1 cellular context compared by ENCODE assay signal in the genomic region with DNA sequence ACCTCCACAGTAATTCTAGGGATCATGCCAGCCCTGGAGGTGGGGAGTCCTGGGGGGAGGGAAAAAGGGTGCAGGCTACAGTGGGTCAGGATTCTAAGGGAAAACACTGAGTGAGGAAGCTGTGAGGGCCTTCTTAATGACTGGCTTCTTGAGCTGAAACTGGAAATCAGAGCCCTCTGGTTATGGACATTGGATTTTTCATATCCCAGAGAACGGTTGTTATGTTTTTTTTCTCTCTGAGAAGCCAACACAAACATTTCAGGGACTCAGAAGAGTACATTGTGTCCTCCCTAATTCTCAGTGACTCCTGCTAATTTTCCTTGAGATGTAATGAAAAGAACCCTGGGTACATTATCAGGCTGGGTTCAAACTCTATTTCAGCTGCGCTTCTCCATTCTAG.
TF ChIP-seq lines count a peak whose summit lies in the region.

No MANE protein-coding gene starts in this region.

TF ChIP-seq in H1, 55 proteins besides CTCF, POLR2A, EP300 and RAD21:
- no peak for TF ChIP-seq RNF2 (IDR thresholded peaks at IDR 0.05; ENCODE audit: borderline replicate concordance, low read depth, low read length, missing control alignments, poor library complexity, severe bottlenecking)
- TF ChIP-seq NANOG (IDR thresholded peaks at IDR 0.05; ENCODE audit: insufficient read depth, low read depth, low read length, poor library complexity, severe bottlenecking): no peak
- no peak for TF ChIP-seq SIN3A (conservative IDR thresholded peaks at IDR 0.05 in 1 of 2, IDR thresholded peaks at IDR 0.05 in 1 of 2; ENCODE audit: low read depth in 1 of 2, low read length in 2 of 2)
- no peak for TF ChIP-seq SUZ12 (IDR thresholded peaks at IDR 0.05; ENCODE audit: low read length)
- no peak for TF ChIP-seq SP1 (IDR thresholded peaks at IDR 0.05; ENCODE audit: low read depth, low read length)
- TF ChIP-seq POLR2AphosphoS5 (IDR thresholded peaks at IDR 0.05; ENCODE audit: low read depth, low read length): no peak
- no peak for TF ChIP-seq FOSL1 (IDR thresholded peaks at IDR 0.05; ENCODE audit: insufficient read depth, low read depth, low read length)
- no peak for TF ChIP-seq RBBP5 (IDR thresholded peaks at IDR 0.05; ENCODE audit: borderline replicate concordance, low read depth, low read length)
- TF ChIP-seq MAFK (IDR thresholded peaks at IDR 0.05; ENCODE audit: low read depth, low read length): no peak
- no peak for TF ChIP-seq BACH1 (IDR thresholded peaks at IDR 0.05; ENCODE audit: low read length)
- no peak for TF ChIP-seq RFX5 (IDR thresholded peaks at IDR 0.05; ENCODE audit: borderline replicate concordance, low read depth, low read length)
- no peak for TF ChIP-seq JUN (IDR thresholded peaks at IDR 0.05; ENCODE audit: low read depth, low read length)
- no peak for TF ChIP-seq HDAC2 (IDR thresholded peaks at IDR 0.05; ENCODE audit: borderline replicate concordance in 1 of 2, low read depth in 2 of 2, low read length in 2 of 2)
- no peak for TF ChIP-seq SIX5 (IDR thresholded peaks at IDR 0.05; ENCODE audit: low read depth, low read length)
- TF ChIP-seq KDM4A (IDR thresholded peaks at IDR 0.05; ENCODE audit: low read depth, low read length, severe bottlenecking): no peak
- no peak for TF ChIP-seq BRCA1 (IDR thresholded peaks at IDR 0.05; ENCODE audit: low read depth, low read length)
- no peak for TF ChIP-seq PHF8 (conservative IDR thresholded peaks at IDR 0.05; ENCODE audit: low read depth, low read length)
- TF ChIP-seq, protein P1, sequence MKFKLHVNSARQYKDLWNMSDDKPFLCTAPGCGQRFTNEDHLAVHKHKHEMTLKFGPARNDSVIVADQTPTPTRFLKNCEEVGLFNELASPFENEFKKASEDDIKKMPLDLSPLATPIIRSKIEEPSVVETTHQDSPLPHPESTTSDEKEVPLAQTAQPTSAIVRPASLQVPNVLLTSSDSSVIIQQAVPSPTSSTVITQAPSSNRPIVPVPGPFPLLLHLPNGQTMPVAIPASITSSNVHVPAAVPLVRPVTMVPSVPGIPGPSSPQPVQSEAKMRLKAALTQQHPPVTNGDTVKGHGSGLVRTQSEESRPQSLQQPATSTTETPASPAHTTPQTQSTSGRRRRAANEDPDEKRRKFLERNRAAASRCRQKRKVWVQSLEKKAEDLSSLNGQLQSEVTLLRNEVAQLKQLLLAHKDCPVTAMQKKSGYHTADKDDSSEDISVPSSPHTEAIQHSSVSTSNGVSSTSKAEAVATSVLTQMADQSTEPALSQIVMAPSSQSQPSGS (IDR thresholded peaks at IDR 0.05; ENCODE audit: low read length): no peak
- no peak for TF ChIP-seq MAX (IDR thresholded peaks at IDR 0.05)
